Comparison of ENCODE assay signal across 16 cellular contexts in genomic region chr1:183444243-183444642, GRCh38. TPM values are rescaled to one million over a fixed set of nuclear protein-coding genes. Genes with fewer than 3 reads are reported as not detected.
DNase-seq lines count a peak whose midpoint lies in the region; FAIRE-seq and TF ChIP-seq lines count a peak whose summit lies in the region.
"Had no signal": no experiment of that assay in that cellular context is flagged by ENCODE, and none has a peak within 500 bp of the region (broad histone marks: within the 10 kb centered on the region; RNA-seq: fewer than 3 reads in every experiment).

No MANE protein-coding gene starts in this region.

- no peaks in the 10 kb centered on the region for H3K9me2 ChIP-seq in neural cell (ENCODE audit: insufficient read depth, low read length)

- POLR2A ChIA-PET in H1 (lab: Charles Lee; ENCODE audit: partially characterized antibody) = interaction anchor here (1.0 to 1.1 kb wide), 2 partner anchors 10 to 14 kb away, joined by 3 to 4 read pairs; no protein-coding TSS in a partner anchor

- H3K23me2 ChIP-seq in H1 (ENCODE audit: low read depth, low read length) = peaks cover 2% of the 10 kb centered on the region; the same call in 1 of the 2 replicates

- CTCF ChIA-PET in H1 (lab: Charles Lee; ENCODE audit: partially characterized antibody) = interaction anchor here (0.6 to 0.7 kb wide), 2 partner anchors 9 to 83 kb away, joined by 3 read pairs; no protein-coding TSS in a partner anchor

- no peak overlapping the region for H3K56ac ChIP-seq in H1 (replicated peaks; ENCODE audit: insufficient read length, low read depth, low read length)

- H3K14ac ChIP-seq in H1 (ENCODE audit: insufficient read length) = no peak overlapping the region

- no peak overlapping the region for H3K18ac ChIP-seq in H1 (ENCODE audit: extremely low read depth, low read length)

- H3K4me2 ChIP-seq in H1 (ENCODE audit: insufficient read depth in 1 of 2, low read depth in 2 of 2, low read length in 2 of 2) = no peak overlapping the region
- no peak overlapping the region for H3K4me2 ChIP-seq in neural cell (ENCODE audit: low read length)

- no peak for TF ChIP-seq CTCF in H1 (IDR thresholded peaks at IDR 0.05; ENCODE audit: control extremely low read depth in 1 of 3, insufficient read depth in 1 of 3, low read depth in 1 of 3, low read length in 3 of 3)
- TF ChIP-seq CTCF in neural cell (IDR thresholded peaks at IDR 0.05; ENCODE audit: poor library complexity, severe bottlenecking) = no peak

- H3K9me3 ChIP-seq in H1 (ENCODE audit: insufficient read depth in 2 of 2, low read depth in 1 of 2, low read length in 1 of 2) (no peaks in the 10 kb centered on the region), neural cell (ENCODE audit: low read length) (no peaks in the 10 kb centered on the region)
- H3K9me3 ChIP-seq: prostate gland, stomach had no signal

- no peaks in the 10 kb centered on the region for H4K20me1 ChIP-seq in H1 (replicated peaks in 1 of 2; ENCODE audit: control insufficient read depth in 1 of 2, insufficient read depth in 2 of 2, low read length in 2 of 2)
- H4K20me1 ChIP-seq in neural cell (ENCODE audit: insufficient read depth) = no peaks in the 10 kb centered on the region

- H2BK12ac ChIP-seq in H1 (ENCODE audit: low read depth, low read length) = no peak overlapping the region

- H3F3A ChIP-seq in neural cell (ENCODE audit: insufficient read depth, low read length, poor library complexity, severe bottlenecking) = no peaks in the 10 kb centered on the region

- TF ChIP-seq RAD21 in H1 (IDR thresholded peaks at IDR 0.05 in 1 of 2, conservative IDR thresholded peaks at IDR 0.05 in 1 of 2; ENCODE audit: low read depth in 2 of 2, low read length in 2 of 2) (no peak), neural cell (conservative IDR thresholded peaks at IDR 0.05) (no peak)

- no peaks in the 10 kb centered on the region for H3K79me1 ChIP-seq in H1 (ENCODE audit: low read depth, low read length)

- H4K5ac ChIP-seq in H1 (ENCODE audit: insufficient read length, low read depth, low read length) = no peak overlapping the region

- no peak overlapping the region for H2BK5ac ChIP-seq in H1 (ENCODE audit: low read depth, low read length)

- H3K27ac ChIP-seq in H1 (ENCODE audit: low read depth, low read length) (no peak overlapping the region), neural cell (ENCODE audit: low read length) (peak overlapping the region; percentile 86)
- H3K27ac ChIP-seq: prostate gland, stomach had no signal

- 64% methylated on average over 3 of the region's 3 CpGs; no CpG with 5 or more reads in 1 of the 2 experiments for WGBS in H1 (ENCODE audit: extremely low coverage in 1 of 2, insufficient coverage in 1 of 2, insufficient read length in 1 of 2, insufficient replicate concordance in 2 of 2, low coverage in 1 of 2, low lambda C conversion rate in 2 of 2, missing lambda C conversion rate in 1 of 2), 2 experiments

- H2BK20ac ChIP-seq in H1 (ENCODE audit: low read length) = no peak overlapping the region

- peak; percentile 58 for FAIRE-seq in H1 (lab: Jason Lieb, UNC)

- H3K23ac ChIP-seq in H1 (ENCODE audit: insufficient read length) = no peak overlapping the region

- H4K91ac ChIP-seq in H1 (replicated peaks; ENCODE audit: insufficient read length, low read length) = no peak overlapping the region

- H4K8ac ChIP-seq in H1 (ENCODE audit: extremely low read depth, insufficient read depth, low read length) = no peak overlapping the region

- no peak overlapping the region for H3K4ac ChIP-seq in H1 (replicated peaks; ENCODE audit: insufficient read length, low read depth, low read length)

- no peaks in the 10 kb centered on the region for H3K4me1 ChIP-seq in H1 (replicated peaks in 1 of 4; ENCODE audit: control insufficient read depth in 3 of 4, insufficient read depth in 4 of 4, low read length in 3 of 4)
- H3K4me1 ChIP-seq: prostate gland, stomach had no signal

- H2AK5ac ChIP-seq in H1 (ENCODE audit: low read depth, low read length) = no peak overlapping the region

- no peaks in the 10 kb centered on the region for H3K36me3 ChIP-seq in H1 (ENCODE audit: control insufficient read depth in 2 of 4, insufficient read depth in 4 of 4, low read length in 3 of 4)
- H3K36me3 ChIP-seq in neural cell (ENCODE audit: insufficient read depth, low read length) = no peaks in the 10 kb centered on the region
- H3K36me3 ChIP-seq in H7 (replicated peaks; ENCODE audit: control insufficient read depth, insufficient read depth, low read length) = no peaks in the 10 kb centered on the region
- H3K36me3 ChIP-seq: prostate gland, stomach had no signal

- H2BK15ac ChIP-seq in H1 (ENCODE audit: low read length) = no peak overlapping the region

- TF ChIP-seq EP300 in H1 (IDR thresholded peaks at IDR 0.05; ENCODE audit: borderline replicate concordance in 1 of 2, low read depth in 2 of 2, low read length in 2 of 2) (no peak), neural cell (conservative IDR thresholded peaks at IDR 0.05; ENCODE audit: poor library complexity, severe bottlenecking) (no peak)

- H3K4me3 ChIP-seq in H1 (ENCODE audit: extremely low read depth in 1 of 4, insufficient read depth in 2 of 4, low read depth in 3 of 4, low read length in 4 of 4) (no peak overlapping the region), neural cell (ENCODE audit: low read length) (no peak overlapping the region), H7 (ENCODE audit: insufficient read depth, low read depth, low read length) (no peak overlapping the region)
- H3K4me3 ChIP-seq: dorsolateral prefrontal cortex, prostate gland, stomach had no signal

- no peaks in the 10 kb centered on the region for H3K27me3 ChIP-seq in H1 (replicated peaks in 1 of 4; ENCODE audit: control insufficient read depth in 3 of 4, extremely low read depth in 1 of 4, insufficient read depth in 3 of 4, low read length in 3 of 4)
- H3K27me3 ChIP-seq in neural cell (ENCODE audit: insufficient read depth, low read depth, low read length) = no peaks in the 10 kb centered on the region
- H3K27me3 ChIP-seq in H7 (ENCODE audit: control insufficient read depth, insufficient read depth, low read length) = no peaks in the 10 kb centered on the region
- H3K27me3 ChIP-seq: dorsolateral prefrontal cortex, stomach had no signal

- H3K79me2 ChIP-seq in H1 (ENCODE audit: control insufficient read depth in 1 of 2, insufficient read depth in 2 of 2, low read length in 2 of 2) (no peaks in the 10 kb centered on the region), neural cell (replicated peaks; ENCODE audit: insufficient read depth, low read length) (no peaks in the 10 kb centered on the region)

- H2AFZ ChIP-seq in H1 (ENCODE audit: low read length) = no peak overlapping the region
- no peak overlapping the region for H2AFZ ChIP-seq in neural cell (ENCODE audit: low read depth, low read length)

- DNase-seq in EH (ENCODE audit: low read depth) (peak; percentile 44), NCI-H2171 treated with DMSO at 0.1 percent for 48 hours (lab: John Stamatoyannopoulos, UW) (peak; percentile 34), H1 (ENCODE audit: low read depth in 1 of 2, low spot score in 2 of 2) (no peak), NCI-H146 (lab: John Stamatoyannopoulos, UW) (no peak), H7 (no peak), NK-92 (lab: John Stamatoyannopoulos, UW; ENCODE audit: unreplicated experiment) (no peak), COLO668 (lab: John Stamatoyannopoulos, UW; ENCODE audit: unreplicated experiment) (no peak)
- DNase-seq: activated B cell treated with CpG ODN at 0.5 μM for 24 hours; activated effector memory CD4-positive, alpha-beta T cell treated with Interleukin-2 at 50 U/mL for 16 hours; aorta; dorsolateral prefrontal cortex; NCI-H187 treated with DMSO at 0.1 percent for 48 hours; NCI-H526 treated with DMSO at 0.1 percent for 48 hours; stomach had no signal

- no peak for TF ChIP-seq POLR2A in H1 (IDR thresholded peaks at IDR 0.05; ENCODE audit: control extremely low read depth in 1 of 2, low read depth in 2 of 2, low read length in 2 of 2)

- no peak overlapping the region for H3K9ac ChIP-seq in H1 (replicated peaks in 1 of 4; ENCODE audit: extremely low read depth in 1 of 4, low read depth in 3 of 4, low read length in 3 of 4)
- H3K9ac ChIP-seq in neural cell (ENCODE audit: low read length) = no peak overlapping the region

- H2BK120ac ChIP-seq in H1 (replicated peaks; ENCODE audit: low read depth, low read length) = no peak overlapping the region

TF ChIP-seq in H1, 55 proteins besides CTCF, POLR2A, EP300 and RAD21 (continues in another document):
- TF ChIP-seq POLR2AphosphoS5 (IDR thresholded peaks at IDR 0.05; ENCODE audit: low read depth, low read length) (no peak), RBBP5 (IDR thresholded peaks at IDR 0.05; ENCODE audit: borderline replicate concordance, low read depth, low read length) (no peak)

RNA-seq across cellular contexts. Expression of gene NMNAT2, which starts 26.1 kb away (rescaled TPM):
- 20.9 and 23.8 TPM in 2 replicates for total RNA-seq in H1 (2021; fragmentation: NEBNext Ultra II Directional; extraction: Animal tissue kit (Norgen Biotek cat#: 25700))
- polyA plus RNA-seq in H1 (2011; rRNA removed) = 6.5 and 15.7 TPM in 2 replicates
- polyA plus RNA-seq in H1 (2011; cell fraction: cytosol; rRNA removed) = 8.1 TPM
- polyA plus RNA-seq in H1 (2011; cell fraction: nucleus; rRNA removed) = 16.2 TPM
- 11.2 to 17.4 TPM (median 13.5 TPM) in 4 replicates for polyA plus RNA-seq in H1 (2012, experiment 1 of 2)
- polyA plus RNA-seq in H1 (2012, experiment 2 of 2) = 1.3 TPM
- polyA plus RNA-seq in H1 (2013, experiment 1 of 2) = 12.3 TPM
- 14.0 TPM for polyA plus RNA-seq in H1 (2013, experiment 2 of 2)
- 15.5 and 24.1 TPM in 2 replicates for polyA minus RNA-seq in H1 (2011; rRNA and poly(A)+ RNA removed)
- 5.6 TPM for polyA minus RNA-seq in H1 (2011; cell fraction: cytosol; rRNA and poly(A)+ RNA removed)
- 8.1 TPM for polyA minus RNA-seq in H1 (2011; cell fraction: nucleus; rRNA and poly(A)+ RNA removed)
- 43.8 and 50.2 TPM in 2 replicates for polyA plus RNA-seq in neural cell
- 90.3 and 99.2 TPM in 2 replicates for polyA minus RNA-seq in neural cell
- 1.6 and 5.2 TPM in 2 replicates for total RNA-seq in H7 (2014; rRNA removed; shearing (Covaris generic))
- total RNA-seq: activated B cell treated with CpG ODN at 0.5 μM for 24 hours had no signal

RNA-seq across cellular contexts. Expression of gene SMG7, which starts 28.1 kb away (rescaled TPM):
- total RNA-seq in H1 (2021; fragmentation: NEBNext Ultra II Directional; extraction: Animal tissue kit (Norgen Biotek cat#: 25700)) = 61.2 and 65.6 TPM in 2 replicates
- polyA plus RNA-seq in H1 (2011; rRNA removed) = 29.9 and 39.3 TPM in 2 replicates
- polyA plus RNA-seq in H1 (2011; cell fraction: cytosol; rRNA removed) = 29.6 TPM
- 43.7 TPM for polyA plus RNA-seq in H1 (2011; cell fraction: nucleus; rRNA removed)
- 31.0 to 49.0 TPM (median 37.6 TPM) in 4 replicates for polyA plus RNA-seq in H1 (2012, experiment 1 of 2)
- 7.1 TPM for polyA plus RNA-seq in H1 (2012, experiment 2 of 2)
- polyA plus RNA-seq in H1 (2013, experiment 1 of 2) = 41.0 TPM
- polyA plus RNA-seq in H1 (2013, experiment 2 of 2) = 40.7 TPM
- polyA minus RNA-seq in H1 (2011; rRNA and poly(A)+ RNA removed) = 87.7 and 139 TPM in 2 replicates
- polyA minus RNA-seq in H1 (2011; cell fraction: cytosol; rRNA and poly(A)+ RNA removed) = 33.3 TPM
- polyA minus RNA-seq in H1 (2011; cell fraction: nucleus; rRNA and poly(A)+ RNA removed) = 81.4 TPM
- polyA plus RNA-seq in neural cell = 17.1 and 19.1 TPM in 2 replicates
- 75.0 and 111 TPM in 2 replicates for polyA minus RNA-seq in neural cell
- total RNA-seq in H7 (2014; rRNA removed; shearing (Covaris generic)) = 21.9 and 37.6 TPM in 2 replicates

Comparison
In these comparisons a context has a peak if more than half of its experiments do, and no peak if none do; other contexts are left out.
1. DNase-seq: peak in EH (single experiment) and NCI-H2171 treated with DMSO at 0.1 percent for 48 hours (single experiment); none in H1 (0 of 2), NCI-H146 (single experiment), H7 (single experiment), NK-92 (single experiment) and COLO668 (single experiment).